Comparison of ENCODE assay signal across 26 cellular contexts in the genomic region with DNA sequence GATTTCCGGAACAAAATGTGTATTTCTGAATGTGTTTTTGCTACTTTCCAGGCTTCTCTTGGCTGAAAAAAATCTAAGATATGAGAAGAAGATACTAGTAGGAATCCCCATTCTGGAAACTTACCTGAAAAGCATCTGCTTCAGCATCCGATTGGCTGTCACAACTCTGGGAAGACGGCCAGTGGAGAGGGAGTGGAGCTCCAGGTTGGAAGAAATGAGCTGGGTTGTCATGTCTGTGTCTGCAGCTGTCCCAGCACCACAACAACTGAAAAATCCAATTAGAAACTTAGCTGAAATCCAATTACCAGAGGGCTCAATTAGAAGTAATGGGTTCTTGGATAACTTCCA. TPM values are rescaled to one million over a fixed set of nuclear protein-coding genes. Genes with fewer than 3 reads are reported as not detected.
DNase-seq lines count a peak whose midpoint lies in the region; ATAC-seq, FAIRE-seq and TF ChIP-seq lines count a peak whose summit lies in the region.
"Had no signal": no experiment of that assay in that cellular context is flagged by ENCODE, and none has a peak within 500 bp of the region (broad histone marks: within the 10 kb centered on the region; RNA-seq: fewer than 3 reads in every experiment).

No MANE protein-coding gene starts in this region.

- no peak for TF ChIP-seq CTCF in MCF 10A (IDR thresholded peaks at IDR 0.05; ENCODE audit: unreplicated experiment)
- TF ChIP-seq CTCF in breast epithelium (IDR thresholded peaks at IDR 0.05): no peak
- TF ChIP-seq CTCF in bronchial epithelial cell (IDR thresholded peaks at IDR 0.05; ENCODE audit: insufficient read depth, low read length, severe bottlenecking): no peak

- peak overlapping the region; percentile 79 for H3K9ac ChIP-seq in skeletal muscle satellite cell (ENCODE audit: low read depth, low read length)

- H3K27ac Mint-ChIP-seq in MCF 10A (ENCODE audit: low read depth, unreplicated experiment) (no peak overlapping the region), immature natural killer cell (no peak overlapping the region)
- H3K27ac Mint-ChIP-seq: activated CD4-positive, alpha-beta T cell treated with anti-CD3 and anti-CD28 coated beads, Interleukin-2, amount 10 ng/mL, durations not matched to agents 24 days and 14 days; activated CD8-positive, alpha-beta memory T cell treated with anti-CD3 and anti-CD28 coated beads, Interleukin-2, amount 10 ng/mL, durations not matched to agents 7 days and 5 days; activated naive CD8-positive, alpha-beta T cell; CD4-positive, alpha-beta memory T cell; nephron; T-helper 17 cell had no signal

- CTCF ChIA-PET in MCF 10A (lab: Yijun Ruan, JAX): interaction anchor here (0.5 to 17.1 kb wide), 7 partner anchors 8 to 359 kb away, joined by 3 to 247 read pairs (median 3); no protein-coding TSS in a partner anchor

- peaks cover 62% of the 10 kb centered on the region for H3K36me3 Mint-ChIP-seq in MCF 10A (ENCODE audit: insufficient read depth, unreplicated experiment)
- H3K36me3 Mint-ChIP-seq in immature natural killer cell: peaks cover 10 to 48% (median 24%) of the 10 kb centered on the region in 3 donors

- no peak for TF ChIP-seq POLR2A in breast epithelium (IDR thresholded peaks at IDR 0.05)

- no peaks in the 10 kb centered on the region for H3K9me3 ChIP-seq in breast epithelium
- peaks cover 4% of the 10 kb centered on the region for H3K9me3 ChIP-seq in skeletal muscle satellite cell (replicated peaks; ENCODE audit: low read length)
- H3K9me3 ChIP-seq: ovary, vagina had no signal

- intact Hi-C loops in MCF 10A (cut with micrococcal nuclease) (no loop called here), breast epithelium (cut with DNase I; ENCODE audit: low total_unique reads) (no loop called here)

- POLR2A ChIA-PET in MCF 10A (lab: Yijun Ruan, JAX): interaction anchor here (0.8 to 2.7 kb wide), 4 partner anchors 9 to 20 kb away, joined by 3 to 11 read pairs (median 5); no protein-coding TSS in a partner anchor

- H3K4me1 Mint-ChIP-seq in MCF 10A (ENCODE audit: insufficient read depth, unreplicated experiment): peaks cover 21% of the 10 kb centered on the region
- peaks cover 29 to 74% of the 10 kb centered on the region in 2 donors for H3K4me1 Mint-ChIP-seq in immature natural killer cell

- H3K9me3 Mint-ChIP-seq in MCF 10A (ENCODE audit: unreplicated experiment) (no peaks in the 10 kb centered on the region), immature natural killer cell (peaks cover 0 to 2% (median 0%) of the 10 kb centered on the region in 6 donors)

- FAIRE-seq in bronchial epithelial cell (lab: Jason Lieb, UNC): no peak
- FAIRE-seq: G401.6, K562 had no signal

- H3K27me3 Mint-ChIP-seq in MCF 10A (ENCODE audit: insufficient read depth, unreplicated experiment) (no peaks in the 10 kb centered on the region), immature natural killer cell (ENCODE audit: low read depth in 3 of 3) (peaks cover 0 to 3% (median 2%) of the 10 kb centered on the region in 3 donors)
- H3K27me3 Mint-ChIP-seq: activated CD4-positive, alpha-beta T cell treated with anti-CD3 and anti-CD28 coated beads, Interleukin-2, amount 10 ng/mL, durations not matched to agents 24 days and 14 days; activated CD8-positive, alpha-beta memory T cell treated with anti-CD3 and anti-CD28 coated beads, Interleukin-2, amount 10 ng/mL, durations not matched to agents 7 days and 5 days; activated naive CD8-positive, alpha-beta T cell; T-helper 17 cell had no signal

- H3K4me2 ChIP-seq in skeletal muscle satellite cell (ENCODE audit: low read length): peak overlapping the region; percentile 83

- H3K27me3 ChIP-seq in breast epithelium (no peaks in the 10 kb centered on the region), bronchial epithelial cell (ENCODE audit: control insufficient read depth, insufficient read depth, low read length) (no peaks in the 10 kb centered on the region), skeletal muscle satellite cell (ENCODE audit: control insufficient read depth, insufficient read depth, low read length) (no peaks in the 10 kb centered on the region)
- H3K27me3 ChIP-seq: ovary, vagina had no signal

- BruUV-seq in MCF 10A (replicated peaks; lab: Mats Ljungman, UMichigan): TSS peak; percentile 78

- DNase-seq in MCF 10A (ENCODE audit: unreplicated experiment): peak; percentile 48
- no peak for DNase-seq in breast epithelium (ENCODE audit: low spot score in 2 of 2)
- peak; percentile 96 for DNase-seq in NCI-H82 treated with DMSO at 0.1 percent for 48 hours (lab: John Stamatoyannopoulos, UW; ENCODE audit: unreplicated experiment)
- DNase-seq in bronchial epithelial cell (ENCODE audit: low read depth): peak; percentile 68
- DNase-seq in immature natural killer cell: no peak
- DNase-seq: activated CD4-positive, alpha-beta T cell treated with anti-CD3 and anti-CD28 coated beads, Interleukin-2, amount 10 ng/mL, durations not matched to agents 24 days and 14 days; activated CD8-positive, alpha-beta memory T cell treated with anti-CD3 and anti-CD28 coated beads, Interleukin-2, amount 10 ng/mL, durations not matched to agents 7 days and 5 days; CD4-positive, alpha-beta memory T cell; GOT3; hippocampal formation; left ventricle myocardium superior; NCI-H146; ovary; stimulated activated CD4-positive, alpha-beta T cell treated with anti-CD3 and anti-CD28 coated beads, Interleukin-12 subunit alpha, Interleukin-12 subunit beta, amount 100 ng/mL, for 4 hours; stimulated activated naive CD8-positive, alpha-beta T cell treated with anti-CD3 and anti-CD28 coated beads, Interleukin-15, Interleukin-2, amounts not matched to agents 100 U/mL and 50 U/mL, for 24 hours; T-helper 17 cell had no signal

- no peak overlapping the region for H3K27ac ChIP-seq in breast epithelium
- H3K27ac ChIP-seq: ovary, vagina, VCaP had no signal

- H3K36me3 ChIP-seq in breast epithelium (peaks cover 12% of the 10 kb centered on the region), bronchial epithelial cell (ENCODE audit: control insufficient read depth, insufficient read depth, low read length) (peaks cover 11% of the 10 kb centered on the region), skeletal muscle satellite cell (ENCODE audit: insufficient read depth, low read length) (peaks cover 61% of the 10 kb centered on the region)
- H3K36me3 ChIP-seq: ovary had no signal

- H3K4me1 ChIP-seq in breast epithelium: peaks cover 0 to 7% of the 10 kb centered on the region in 2 donors
- H3K4me1 ChIP-seq in skeletal muscle satellite cell (ENCODE audit: control insufficient read depth, insufficient read depth, low read length): peaks cover 61% of the 10 kb centered on the region

- peak overlapping the region; percentile 64 for H3K4me3 Mint-ChIP-seq in MCF 10A (ENCODE audit: unreplicated experiment)
- no peak overlapping the region for H3K4me3 Mint-ChIP-seq in immature natural killer cell
- H3K4me3 Mint-ChIP-seq: activated CD4-positive, alpha-beta T cell treated with anti-CD3 and anti-CD28 coated beads, Interleukin-2, amount 10 ng/mL, durations not matched to agents 24 days and 14 days; activated CD8-positive, alpha-beta memory T cell treated with anti-CD3 and anti-CD28 coated beads, Interleukin-2, amount 10 ng/mL, durations not matched to agents 7 days and 5 days; T-helper 17 cell had no signal

- H3K4me3 ChIP-seq in breast epithelium: no peak overlapping the region
- no peak overlapping the region for H3K4me3 ChIP-seq in bronchial epithelial cell (ENCODE audit: low read depth, low read length)
- peak overlapping the region; percentile 23 for H3K4me3 ChIP-seq in skeletal muscle satellite cell (ENCODE audit: low read length)
- H3K4me3 ChIP-seq: K562, ovary, vagina had no signal

- ATAC-seq in GM21723 (IDR thresholded peaks at IDR 0.05; ENCODE audit: unreplicated experiment) (no peak), HG03196 (IDR thresholded peaks at IDR 0.05; ENCODE audit: unreplicated experiment) (no peak)
- ATAC-seq: activated CD8-positive, alpha-beta memory T cell treated with anti-CD3 and anti-CD28 coated beads, Interleukin-2, amount 10 ng/mL, durations not matched to agents 7 days and 5 days; K562; left ventricle myocardium superior; stimulated activated naive CD8-positive, alpha-beta T cell treated with anti-CD3 and anti-CD28 coated beads, Interleukin-15, Interleukin-2, amounts not matched to agents 100 U/mL and 50 U/mL, for 24 hours; T-helper 17 cell had no signal

RNA-seq across cellular contexts. Expression of gene PSMB7, which starts 3.0 kb away (rescaled TPM):
- 264 and 352 TPM in 2 replicates for total RNA-seq in MCF 10A (2022)
- 100 to 1,000 TPM; 157 to 206 (median 162) TPM for total RNA-seq in breast epithelium
- 275 and 335 TPM in 2 replicates for total RNA-seq in bronchial epithelial cell
- total RNA-seq in skeletal muscle satellite cell (2012; rRNA removed): 244 and 299 TPM in 2 replicates
- polyA plus RNA-seq in immature natural killer cell: 100 to 1,000 TPM; 167 to 256 (median 186) TPM

RNA-seq across cellular contexts. Expression of gene ADGRD2, which starts 38.0 kb away (rescaled TPM):
- not detected in 2 replicates for total RNA-seq in MCF 10A (2022)
- 1 to 10 TPM in 2 of 3 donors, not detected in 1; 2.6 to 2.9 TPM for total RNA-seq in breast epithelium
- total RNA-seq in bronchial epithelial cell: 0.38 TPM in 1 of 2 replicates, not detected in the other
- not detected in 2 replicates for total RNA-seq in skeletal muscle satellite cell (2012; rRNA removed)
- polyA plus RNA-seq in immature natural killer cell: not detected
- total RNA-seq: activated CD4-positive, alpha-beta T cell treated with anti-CD3 and anti-CD28 coated beads, Interleukin-2, amount 10 ng/mL, durations not matched to agents 24 days and 14 days; activated CD8-positive, alpha-beta memory T cell treated with anti-CD3 and anti-CD28 coated beads, Interleukin-2, amount 10 ng/mL, durations not matched to agents 7 days and 5 days; CD4-positive, alpha-beta memory T cell; K562; left ventricle myocardium superior; NCI-H460; ovary; T-helper 17 cell had no signal
- polyA plus RNA-seq: CD4-positive, alpha-beta memory T cell; K562; ovary had no signal

Comparison
In these comparisons a context has a peak if more than half of its experiments do, and no peak if none do; other contexts are left out.
1. DNase-seq: peak in MCF 10A (single experiment), NCI-H82 treated with DMSO at 0.1 percent for 48 hours (single experiment) and bronchial epithelial cell (single experiment); none in breast epithelium (0 of 2) and immature natural killer cell (0 of 3).